25 cellular contexts compared by ENCODE assay signal in genomic region chr14:22086149-22086548, GRCh38.
DNase-seq lines count a peak whose midpoint lies in the region; ATAC-seq lines count a peak whose summit lies in the region.
"Had no signal": no experiment of that assay in that cellular context is flagged by ENCODE, and none has a peak within 500 bp of the region (broad histone marks: within the 10 kb centered on the region; RNA-seq: fewer than 3 reads in every experiment).

No MANE protein-coding gene starts in this region.

- H3K4me1 Mint-ChIP-seq in T-helper 2 cell treated with Interferon-gamma antibody and Interleukin-4, amounts not matched to agents 5 μg/mL and 100 μg/mL, for 36 hours (ENCODE audit: low read depth), result peaks cover 27% of the 10 kb centered on the region
- H3K4me1 Mint-ChIP-seq in stimulated activated naive CD8-positive, alpha-beta T cell treated with anti-CD3 and anti-CD28 coated beads, Interleukin-15, Interleukin-2, amounts not matched to agents 100 ng/mL and 50 ng/mL, for 24 hours (ENCODE audit: low read depth), result peaks cover 22% of the 10 kb centered on the region
- peaks cover 19% of the 10 kb centered on the region for H3K4me1 Mint-ChIP-seq in activated naive CD8-positive, alpha-beta T cell treated with anti-CD3 and anti-CD28 coated beads, Interleukin-2, amount 50 U/mL, for 24 hours
- H3K4me1 Mint-ChIP-seq: central memory CD8-positive, alpha-beta T cell; nephron progenitor cell had no signal

- no peak for DNase-seq in T-helper 2 cell treated with Interferon-gamma antibody and Interleukin-4, amounts not matched to agents 5 μg/mL and 100 μg/mL, for 36 hours (ENCODE audit: low spot score)
- no peak for DNase-seq in T-helper 2 cell
- DNase-seq in stimulated activated naive CD8-positive, alpha-beta T cell treated with anti-CD3 and anti-CD28 coated beads, Interleukin-15, Interleukin-2, amounts not matched to agents 100 U/mL and 50 U/mL, for 24 hours, result no peak
- no peak for DNase-seq in activated naive CD8-positive, alpha-beta T cell treated with anti-CD3 and anti-CD28 coated beads, Interleukin-2, amount 50 U/mL, for 24 hours
- DNase-seq in stimulated activated CD4-positive, alpha-beta T cell treated with anti-CD3 and anti-CD28 coated beads, Interleukin-1b, Interleukin-23, amount 100 ng/mL, for 48 hours, result no peak
- DNase-seq: 8988T; activated CD4-positive, alpha-beta T cell treated with anti-CD3 and anti-CD28 coated beads for 1 hour; activated CD8-positive, alpha-beta memory T cell treated with anti-CD3 and anti-CD28 coated beads, Interleukin-2, amount 50 U/mL, for 4 hours; activated naive CD4-positive, alpha-beta T cell treated with Interleukin-2 at 50 U/mL for 16 hours; dermis blood vessel endothelial cell; foreskin keratinocyte; Karpas-422; lower lobe of right lung; NCI-H1436 treated with DMSO at 0.1 percent for 48 hours; NCI-H345; nephron progenitor cell; ovary; Peyer's patch; SHP77 treated with DMSO at 0.1 percent for 48 hours; SW 1271 had no signal

- ATAC-seq in stimulated activated naive CD8-positive, alpha-beta T cell treated with anti-CD3 and anti-CD28 coated beads, Interleukin-15, Interleukin-2, amounts not matched to agents 100 U/mL and 50 U/mL, for 24 hours, result no peak
- ATAC-seq in activated naive CD8-positive, alpha-beta T cell treated with anti-CD3 and anti-CD28 coated beads, Interleukin-2, amount 50 U/mL, for 24 hours, result no peak
- no peak for ATAC-seq in HG02642 (IDR thresholded peaks at IDR 0.05; ENCODE audit: poor library complexity, unreplicated experiment)
- ATAC-seq in GM18520 (IDR thresholded peaks at IDR 0.05; ENCODE audit: unreplicated experiment), result no peak
- ATAC-seq: foreskin keratinocyte, lower lobe of right lung had no signal

- H3K27ac Mint-ChIP-seq in T-helper 2 cell treated with Interferon-gamma antibody and Interleukin-4, amounts not matched to agents 5 μg/mL and 100 μg/mL, for 36 hours, result peak overlapping the region; percentile 79
- H3K27ac Mint-ChIP-seq in stimulated activated naive CD8-positive, alpha-beta T cell treated with anti-CD3 and anti-CD28 coated beads, Interleukin-15, Interleukin-2, amounts not matched to agents 100 ng/mL and 50 ng/mL, for 24 hours, result peak overlapping the region; percentile 47
- peak overlapping the region; percentile 52 for H3K27ac Mint-ChIP-seq in activated naive CD8-positive, alpha-beta T cell treated with anti-CD3 and anti-CD28 coated beads, Interleukin-2, amount 50 U/mL, for 24 hours
- H3K27ac Mint-ChIP-seq: CD14-positive monocyte, nephron progenitor cell had no signal

- peak overlapping the region; percentile 79 for H3K4me3 Mint-ChIP-seq in T-helper 2 cell treated with Interferon-gamma antibody and Interleukin-4, amounts not matched to agents 5 μg/mL and 100 μg/mL, for 36 hours
- H3K4me3 Mint-ChIP-seq in stimulated activated naive CD8-positive, alpha-beta T cell treated with anti-CD3 and anti-CD28 coated beads, Interleukin-15, Interleukin-2, amounts not matched to agents 100 ng/mL and 50 ng/mL, for 24 hours, result peak overlapping the region; percentile 72
- H3K4me3 Mint-ChIP-seq in activated naive CD8-positive, alpha-beta T cell treated with anti-CD3 and anti-CD28 coated beads, Interleukin-2, amount 50 U/mL, for 24 hours, result peak overlapping the region; percentile 66
- H3K4me3 Mint-ChIP-seq: CD14-positive monocyte; central memory CD8-positive, alpha-beta T cell; nephron progenitor cell had no signal

- H3K27me3 Mint-ChIP-seq in T-helper 2 cell treated with Interferon-gamma antibody and Interleukin-4, amounts not matched to agents 5 μg/mL and 100 μg/mL, for 36 hours (ENCODE audit: low read depth), result no peaks in the 10 kb centered on the region
- peaks cover 3% of the 10 kb centered on the region for H3K27me3 Mint-ChIP-seq in stimulated activated naive CD8-positive, alpha-beta T cell treated with anti-CD3 and anti-CD28 coated beads, Interleukin-15, Interleukin-2, amounts not matched to agents 100 ng/mL and 50 ng/mL, for 24 hours
- peaks cover 2% of the 10 kb centered on the region for H3K27me3 Mint-ChIP-seq in activated naive CD8-positive, alpha-beta T cell treated with anti-CD3 and anti-CD28 coated beads, Interleukin-2, amount 50 U/mL, for 24 hours
- H3K27me3 Mint-ChIP-seq: central memory CD8-positive, alpha-beta T cell had no signal

- H3K36me3 Mint-ChIP-seq in T-helper 2 cell treated with Interferon-gamma antibody and Interleukin-4, amounts not matched to agents 5 μg/mL and 100 μg/mL, for 36 hours (ENCODE audit: low read depth), result no peaks in the 10 kb centered on the region
- H3K36me3 Mint-ChIP-seq in stimulated activated naive CD8-positive, alpha-beta T cell treated with anti-CD3 and anti-CD28 coated beads, Interleukin-15, Interleukin-2, amounts not matched to agents 100 ng/mL and 50 ng/mL, for 24 hours (ENCODE audit: low read depth), result no peaks in the 10 kb centered on the region
- no peaks in the 10 kb centered on the region for H3K36me3 Mint-ChIP-seq in activated naive CD8-positive, alpha-beta T cell treated with anti-CD3 and anti-CD28 coated beads, Interleukin-2, amount 50 U/mL, for 24 hours (ENCODE audit: low read depth)
- H3K36me3 Mint-ChIP-seq: CD14-positive monocyte had no signal

- H3K9me3 Mint-ChIP-seq in T-helper 2 cell treated with Interferon-gamma antibody and Interleukin-4, amounts not matched to agents 5 μg/mL and 100 μg/mL, for 36 hours, result no peaks in the 10 kb centered on the region
- no peaks in the 10 kb centered on the region for H3K9me3 Mint-ChIP-seq in stimulated activated naive CD8-positive, alpha-beta T cell treated with anti-CD3 and anti-CD28 coated beads, Interleukin-15, Interleukin-2, amounts not matched to agents 100 ng/mL and 50 ng/mL, for 24 hours
- H3K9me3 Mint-ChIP-seq in activated naive CD8-positive, alpha-beta T cell treated with anti-CD3 and anti-CD28 coated beads, Interleukin-2, amount 50 U/mL, for 24 hours, result no peaks in the 10 kb centered on the region
- H3K9me3 Mint-ChIP-seq: CD14-positive monocyte; central memory CD8-positive, alpha-beta T cell; nephron progenitor cell had no signal
